22 cellular contexts compared by ENCODE assay signal in genomic region chr1:114454539-114454938, GRCh38.
"Had no signal": no experiment of that assay in that cellular context is flagged by ENCODE, and none has a peak within 500 bp of the region (broad histone marks: within the 10 kb centered on the region; RNA-seq: fewer than 3 reads in every experiment).

No MANE protein-coding gene starts in this region.

- H3K9me3 ChIP-seq: ascending aorta, mucosa of descending colon, neutrophil, prostate gland, sigmoid colon, transverse colon had no signal

- H3K4me3 ChIP-seq: ascending aorta, heart left ventricle, mucosa of descending colon, prostate gland, sigmoid colon, transverse colon had no signal

- H3K27ac Mint-ChIP-seq: activated naive CD4-positive, alpha-beta T cell treated with anti-CD3 and anti-CD28 coated beads for 36 hours; activated naive CD8-positive, alpha-beta T cell treated with anti-CD3 and anti-CD28 coated beads for 36 hours; activated T-cell treated with anti-CD3 and anti-CD28 coated beads, Interleukin-2, amount 50 U/mL, for 72 hours; stimulated activated naive B cell treated with anti-CD40 and anti-IgM and Interleukin-4, amounts not matched to agents 10 μg/mL and 1 μg/mL and 100 μg/mL, for 72 hours had no signal

- H3K36me3 ChIP-seq: prostate gland had no signal

- H3K27me3 Mint-ChIP-seq: activated naive CD8-positive, alpha-beta T cell treated with anti-CD3 and anti-CD28 coated beads for 36 hours; stimulated activated naive B cell treated with anti-CD40 and anti-IgM and Interleukin-4, amounts not matched to agents 10 μg/mL and 1 μg/mL and 100 μg/mL, for 72 hours had no signal

- H3K27me3 ChIP-seq: ascending aorta, foreskin keratinocyte, heart left ventricle, neutrophil, sigmoid colon, transverse colon had no signal

- H3K4me3 Mint-ChIP-seq: activated naive CD4-positive, alpha-beta T cell treated with anti-CD3 and anti-CD28 coated beads for 36 hours; activated naive CD8-positive, alpha-beta T cell treated with anti-CD3 and anti-CD28 coated beads for 36 hours; activated T-cell treated with anti-CD3 and anti-CD28 coated beads, Interleukin-2, amount 50 U/mL, for 72 hours; nephron progenitor cell; stimulated activated naive B cell treated with anti-CD40 and anti-IgM and Interleukin-4, amounts not matched to agents 10 μg/mL and 1 μg/mL and 100 μg/mL, for 72 hours had no signal

- H3K9me3 Mint-ChIP-seq: activated naive CD4-positive, alpha-beta T cell treated with anti-CD3 and anti-CD28 coated beads for 36 hours; activated naive CD8-positive, alpha-beta T cell treated with anti-CD3 and anti-CD28 coated beads for 36 hours; nephron progenitor cell had no signal

- ATAC-seq: heart left ventricle; mucosa of descending colon; stimulated activated naive B cell treated with anti-CD40 and anti-IgM and Interleukin-4, amounts not matched to agents 10 μg/mL and 1 μg/mL and 100 μg/mL, for 72 hours had no signal

- H3K4me1 ChIP-seq: ascending aorta, foreskin keratinocyte, prostate gland, sigmoid colon, transverse colon had no signal

- DNase-seq: activated CD4-positive, alpha-beta T cell treated with anti-CD3 and anti-CD28 coated beads for 4 hours; activated CD4-positive, alpha-beta T cell treated with anti-CD3 and anti-CD28 coated beads, Interleukin-2, amount 50 U/mL, for 4 hours; activated effector memory CD4-positive, alpha-beta T cell treated with Interleukin-2 at 50 U/mL for 16 hours; activated naive CD4-positive, alpha-beta T cell treated with anti-CD3 and anti-CD28 coated beads for 36 hours; activated naive CD8-positive, alpha-beta T cell treated with anti-CD3 and anti-CD28 coated beads for 36 hours; activated T-cell treated with anti-CD3 and anti-CD28 coated beads for 4 hours; activated T-cell treated with anti-CD3 and anti-CD28 coated beads, Interleukin-2, amount 50 U/mL, for 72 hours; caudate nucleus; heart left ventricle; mucosa of descending colon; nephron progenitor cell; retina; sigmoid colon; small intestine; stimulated activated CD4-positive, alpha-beta T cell treated with anti-CD3 and anti-CD28 coated beads, Interleukin-4, amount 100 ng/mL, for 4 hours; stimulated activated CD8-positive, alpha-beta memory T cell treated with anti-CD3 and anti-CD28 coated beads, Interleukin-4, amount 100 ng/mL, for 48 hours; stimulated activated naive B cell treated with anti-CD40 and anti-IgM and Interleukin-4, amounts not matched to agents 10 μg/mL and 1 μg/mL and 100 μg/mL, for 72 hours; transverse colon had no signal

- H3K27ac ChIP-seq: ascending aorta, foreskin keratinocyte, heart left ventricle, neutrophil, prostate gland, sigmoid colon, transverse colon had no signal

- H3K4me1 Mint-ChIP-seq: nephron progenitor cell had no signal
